ENCODE assay signal across 10 cellular contexts in genomic region chr16:87602821-87603683, GRCh38. TPM values are rescaled to one million over a fixed set of nuclear protein-coding genes. Genes with fewer than 3 reads are reported as not detected.
A peak's percentile ranks its signal among the peaks of the same experiment; 100 is the strongest.
DNase-seq lines count a peak whose midpoint lies in the region; ATAC-seq, FAIRE-seq and TF ChIP-seq lines count a peak whose summit lies in the region.
"Had no signal": no experiment of that assay in that cellular context is flagged by ENCODE, and none has a peak within 500 bp of the region (broad histone marks: within the 10 kb centered on the region; RNA-seq: fewer than 3 reads in every experiment).

No MANE protein-coding gene starts in this region.

- ATAC-seq in GM12878 (no peak), GM18870 (IDR thresholded peaks at IDR 0.05; ENCODE audit: unreplicated experiment) (no peak)
- no peak for ATAC-seq in naive thymus-derived CD4-positive, alpha-beta T cell

- H3K4me1 ChIP-seq in CD4-positive, alpha-beta memory T cell (ENCODE audit: insufficient read depth, low read length): no peaks in the 10 kb centered on the region
- no peaks in the 10 kb centered on the region for H3K4me1 ChIP-seq in GM12878 (ENCODE audit: control insufficient read depth, insufficient read depth, low read length)
- H3K4me1 ChIP-seq in naive thymus-derived CD4-positive, alpha-beta T cell (ENCODE audit: control insufficient read depth in 2 of 2, insufficient read depth in 2 of 2, low read length in 2 of 2): no peaks in the 10 kb centered on the region
- peaks cover 0 to 11% (median 3%) of the 10 kb centered on the region in 4 donors for H3K4me1 ChIP-seq in transverse colon

- TF ChIP-seq POLR2A in GM12878 (IDR thresholded peaks at IDR 0.05; ENCODE audit: low read depth, low read length): no peak
- TF ChIP-seq POLR2A in transverse colon (IDR thresholded peaks at IDR 0.05): no peak

- no peak overlapping the region for H3K9ac ChIP-seq in GM12878 (ENCODE audit: control insufficient read depth, insufficient read depth, low read length)

- peaks cover 59% of the 10 kb centered on the region in 2 donors for H3K27me3 Mint-ChIP-seq in CD4-positive, alpha-beta memory T cell
- peaks cover 40 to 69% (median 60%) of the 10 kb centered on the region in 5 donors for H3K27me3 Mint-ChIP-seq in naive thymus-derived CD4-positive, alpha-beta T cell

- no peak for FAIRE-seq in GM12878 (lab: Jason Lieb, UNC)

- CTCF ChIA-PET in CD4-positive, alpha-beta memory T cell (lab: Charles Lee; ENCODE audit: partially characterized antibody): no interaction called here
- CTCF ChIA-PET in GM12878 (lab: Yijun Ruan, JAX): no interaction called here
- CTCF ChIA-PET in naive thymus-derived CD4-positive, alpha-beta T cell (lab: Charles Lee): no interaction called here

- H3K4me3 Mint-ChIP-seq in CD4-positive, alpha-beta memory T cell: peak overlapping the region in 7 of 8 donors; percentile 28 to 73 (median 48)
- peak overlapping the region in 9 of 10 donors; percentile 39 to 85 (median 66) for H3K4me3 Mint-ChIP-seq in naive thymus-derived CD4-positive, alpha-beta T cell

- TF ChIP-seq EP300 in GM12878 (IDR thresholded peaks at IDR 0.05; ENCODE audit: borderline replicate concordance in 1 of 2, control insufficient read depth in 1 of 2, low read depth in 2 of 2, low read length in 2 of 2) (no peak), transverse colon (IDR thresholded peaks at IDR 0.05; ENCODE audit: low read depth) (no peak)

- H4K20me1 ChIP-seq in GM12878 (ENCODE audit: control insufficient read depth, insufficient read depth): no peaks in the 10 kb centered on the region

- RAD21 ChIA-PET in GM12878 (lab: Charles Lee; ENCODE audit: unreplicated experiment): no interaction called here

- no peaks in the 10 kb centered on the region for H3K36me3 ChIP-seq in CD4-positive, alpha-beta memory T cell (ENCODE audit: insufficient read depth, low read length)
- H3K36me3 ChIP-seq in GM12878 (ENCODE audit: control insufficient read depth in 2 of 2, insufficient read depth in 2 of 2, low read length in 1 of 2) (no peaks in the 10 kb centered on the region), transverse colon (no peaks in the 10 kb centered on the region)
- H3K36me3 ChIP-seq in naive thymus-derived CD4-positive, alpha-beta T cell (ENCODE audit: control insufficient read depth in 2 of 3, insufficient read depth in 3 of 3, low read length in 3 of 3): no peaks in the 10 kb centered on the region

- no peak for TF ChIP-seq RAD21 in GM12878 (IDR thresholded peaks at IDR 0.05; ENCODE audit: insufficient read depth, low read depth, low read length)

- TF ChIP-seq CTCF in GM20000 (IDR thresholded peaks at IDR 0.05; ENCODE audit: extremely low read depth, missing control alignments): no peak
- TF ChIP-seq CTCF in GM12878 (IDR thresholded peaks at IDR 0.05 in 2 of 3, conservative IDR thresholded peaks at IDR 0.05 in 1 of 3; ENCODE audit: control insufficient read depth in 2 of 3, extremely low read depth in 1 of 3, insufficient read depth in 1 of 3, low read depth in 3 of 3, low read length in 3 of 3): no peak
- no peak for TF ChIP-seq CTCF in transverse colon (IDR thresholded peaks at IDR 0.05)

- H3K4me3 ChIP-seq in CD4-positive, alpha-beta memory T cell (ENCODE audit: low read length in 2 of 2): no peak overlapping the region
- no peak overlapping the region for H3K4me3 ChIP-seq in GM12878
- no peak overlapping the region for H3K4me3 ChIP-seq in naive thymus-derived CD4-positive, alpha-beta T cell (ENCODE audit: low read length)
- peak overlapping the region in 1 of 4 donors; percentile 25 for H3K4me3 ChIP-seq in transverse colon

- SMC1A ChIA-PET in GM12878 (lab: Charles Lee; ENCODE audit: uncharacterized antibody, unreplicated experiment): no interaction called here

- no peaks in the 10 kb centered on the region for H3K36me3 Mint-ChIP-seq in CD4-positive, alpha-beta memory T cell
- peaks cover 0 to 4% (median 0%) of the 10 kb centered on the region in 5 donors for H3K36me3 Mint-ChIP-seq in naive thymus-derived CD4-positive, alpha-beta T cell

- in situ Hi-C loops in GM12878 (cut with MboI): no loop called here
- in situ Hi-C loops in transverse colon (cut with MboI; ENCODE audit: low pct_ligation_motif_present in 1 of 4, low pct_unique_long_range_greater_than_20kb in 1 of 4, low sequenced_read_pairs in 3 of 4): no loop called here

- no TSS peak for BruUV-seq in GM12878 (replicated peaks; lab: Mats Ljungman, UMichigan)

- H3K79me2 ChIP-seq in GM12878 (ENCODE audit: control insufficient read depth, insufficient read depth, low read length): no peaks in the 10 kb centered on the region

- H3K4me2 ChIP-seq in GM12878 (ENCODE audit: control insufficient read depth, insufficient read depth): no peak overlapping the region

- peaks cover 3 to 19% (median 7%) of the 10 kb centered on the region in 4 donors for H3K4me1 Mint-ChIP-seq in CD4-positive, alpha-beta memory T cell
- peaks cover 0 to 23% (median 10%) of the 10 kb centered on the region in 7 donors for H3K4me1 Mint-ChIP-seq in naive thymus-derived CD4-positive, alpha-beta T cell

- peaks cover 12% of the 10 kb centered on the region for H3K27me3 ChIP-seq in CD4-positive, alpha-beta memory T cell (ENCODE audit: insufficient read depth, low read length)
- peaks cover 8% of the 10 kb centered on the region in 2 experiments for H3K27me3 ChIP-seq in GM12878 (replicated peaks in 1 of 2; ENCODE audit: control insufficient read depth in 2 of 2, insufficient read depth in 2 of 2, low read length in 1 of 2)
- no peaks in the 10 kb centered on the region for H3K27me3 ChIP-seq in naive thymus-derived CD4-positive, alpha-beta T cell (ENCODE audit: control insufficient read depth in 2 of 2, insufficient read depth in 2 of 2, low read length in 2 of 2)
- peaks cover 92% of the 10 kb centered on the region for H3K27me3 ChIP-seq in transverse colon

- intact Hi-C loops in CD4-positive, alpha-beta memory T cell (cut with micrococcal nuclease): no loop called here
- intact Hi-C loops in GM12878 (cut with micrococcal nuclease; ENCODE audit: unreplicated experiment) (no loop called here), transverse colon (cut with DNase I; ENCODE audit: low total_unique reads) (no loop called here)
- intact Hi-C loops in naive thymus-derived CD4-positive, alpha-beta T cell (cut with micrococcal nuclease): no loop called here

- H3K9me3 Mint-ChIP-seq in CD4-positive, alpha-beta memory T cell: peaks cover 0 to 13% (median 5%) of the 10 kb centered on the region in 8 donors
- H3K9me3 Mint-ChIP-seq in naive thymus-derived CD4-positive, alpha-beta T cell: peaks cover 0 to 13% (median 3%) of the 10 kb centered on the region in 11 donors

- H3K27ac Mint-ChIP-seq in CD4-positive, alpha-beta memory T cell: no peak overlapping the region
- peak overlapping the region in 1 of 9 donors; percentile 3 for H3K27ac Mint-ChIP-seq in naive thymus-derived CD4-positive, alpha-beta T cell

- no peak overlapping the region for H2AFZ ChIP-seq in GM12878 (ENCODE audit: control insufficient read depth, low read depth, low read length)

- DNase-seq in CD4-positive, alpha-beta memory T cell: no peak
- DNase-seq in GM20000 (ENCODE audit: low spot score) (peak; percentile 49), GM12878 (ENCODE audit: low read depth, low spot score) (no peak), DMS79 treated with DMSO at 0.1 percent for 48 hours (lab: John Stamatoyannopoulos, UW) (no peak), transverse colon (no peak), pons (ENCODE audit: low spot score) (no peak)
- no peak for DNase-seq in naive thymus-derived CD4-positive, alpha-beta T cell
- DNase-seq: NCI-H2081 treated with DMSO at 0.1 percent for 48 hours had no signal

- POLR2A ChIA-PET in CD4-positive, alpha-beta memory T cell (lab: Charles Lee; ENCODE audit: partially characterized antibody): no interaction called here
- POLR2A ChIA-PET in GM12878 (lab: Charles Lee): no interaction called here
- POLR2A ChIA-PET in naive thymus-derived CD4-positive, alpha-beta T cell (lab: Charles Lee): no interaction called here

- H3K9me3 ChIP-seq in CD4-positive, alpha-beta memory T cell (ENCODE audit: control insufficient read depth in 1 of 2, low read length in 2 of 2): no peaks in the 10 kb centered on the region
- no peaks in the 10 kb centered on the region for H3K9me3 ChIP-seq in GM12878 (replicated peaks; ENCODE audit: control insufficient read depth, insufficient read depth, low read length)
- no peaks in the 10 kb centered on the region for H3K9me3 ChIP-seq in naive thymus-derived CD4-positive, alpha-beta T cell (ENCODE audit: control insufficient read depth in 2 of 3, low read length in 3 of 3)
- H3K9me3 ChIP-seq in transverse colon: no peaks in the 10 kb centered on the region

- no peak overlapping the region for H3K27ac ChIP-seq in CD4-positive, alpha-beta memory T cell (ENCODE audit: low read depth, low read length)
- no peak overlapping the region for H3K27ac ChIP-seq in GM12878 (ENCODE audit: control insufficient read depth, insufficient read depth)
- H3K27ac ChIP-seq in naive thymus-derived CD4-positive, alpha-beta T cell (ENCODE audit: low read depth, low read length): no peak overlapping the region
- no peak overlapping the region for H3K27ac ChIP-seq in transverse colon

- WGBS in GM12878 (ENCODE audit: insufficient coverage, insufficient replicate concordance, low lambda C conversion rate, missing lambda C conversion rate): 19% methylated on average over 60 of the region's 97 CpGs
- WGBS in transverse colon (ENCODE audit: low coverage in 1 of 2), 2 donors: 17% methylated on average over 54 of the region's 97 CpGs; no CpG with 5 or more reads in 1 of the 2 donors

RNA-seq across cellular contexts. Expression of gene JPH3, which starts 0.7 kb away (rescaled TPM):
- under 1 TPM in 1 of 2 experiments, not detected in 1; 0.09 TPM for total RNA-seq in CD4-positive, alpha-beta memory T cell
- not detected for polyA plus RNA-seq in CD4-positive, alpha-beta memory T cell
- total RNA-seq in GM12878 (2013; cell fraction: nucleolus; rRNA removed): not detected in 2 replicates
- total RNA-seq in GM12878 (2014; rRNA removed): 0.11 TPM in 1 of 2 replicates, not detected in the other
- not detected in 2 replicates for total RNA-seq in GM12878 (2014; rRNA removed; fragmentation: Illumina TruSeq; extraction: Trizol)
- total RNA-seq in GM12878 (2021): 0.05 TPM in 1 of 2 replicates, not detected in the other
- polyA plus RNA-seq in GM12878 (2011; ENCODE audit: low read depth): not detected
- polyA plus RNA-seq in GM12878 (2011; rRNA removed): not detected in 2 replicates
- polyA plus RNA-seq in GM12878 (2011; cell fraction: cytosol; rRNA removed): not detected in 2 replicates
- polyA plus RNA-seq in GM12878 (2011; cell fraction: nucleus; rRNA removed): not detected in 2 replicates
- 0.04 TPM in 2 replicates for polyA plus RNA-seq in GM12878 (2012)
- not detected in 2 replicates for polyA plus RNA-seq in GM12878 (2014; fragmentation: Illumina TruSeq; extraction: Trizol)
- not detected for polyA plus RNA-seq in GM12878 (2014; fragmentation: Nextera tagmentation; extraction: Ambion mirVana)
- polyA plus RNA-seq in GM12878 (2014; rRNA removed): not detected in 2 replicates
- polyA plus RNA-seq in GM12878 (2016; fragmentation: Nextera tagmentation; extraction: Ambion mirVana): under 1 TPM in 1 of 2 experiments, not detected in 1; 0.05 TPM
- polyA minus RNA-seq in GM12878 (2011; rRNA and poly(A)+ RNA removed): not detected in 2 replicates
- not detected in 2 replicates for polyA minus RNA-seq in GM12878 (2011; cell fraction: cytosol; rRNA and poly(A)+ RNA removed)
- not detected in 2 replicates for polyA minus RNA-seq in GM12878 (2011; cell fraction: nucleus; rRNA and poly(A)+ RNA removed)
- not detected for total RNA-seq in naive thymus-derived CD4-positive, alpha-beta T cell
- polyA plus RNA-seq in naive thymus-derived CD4-positive, alpha-beta T cell: not detected
- total RNA-seq in transverse colon: 1 to 10 TPM in 1 of 4 donors, under 1 TPM in 2, not detected in 1; 0.32 to 5.2 (median 0.41) TPM
- total RNA-seq: lower leg skin had no signal
